ENCODE assay signal across 1 cellular context in the genomic region with DNA sequence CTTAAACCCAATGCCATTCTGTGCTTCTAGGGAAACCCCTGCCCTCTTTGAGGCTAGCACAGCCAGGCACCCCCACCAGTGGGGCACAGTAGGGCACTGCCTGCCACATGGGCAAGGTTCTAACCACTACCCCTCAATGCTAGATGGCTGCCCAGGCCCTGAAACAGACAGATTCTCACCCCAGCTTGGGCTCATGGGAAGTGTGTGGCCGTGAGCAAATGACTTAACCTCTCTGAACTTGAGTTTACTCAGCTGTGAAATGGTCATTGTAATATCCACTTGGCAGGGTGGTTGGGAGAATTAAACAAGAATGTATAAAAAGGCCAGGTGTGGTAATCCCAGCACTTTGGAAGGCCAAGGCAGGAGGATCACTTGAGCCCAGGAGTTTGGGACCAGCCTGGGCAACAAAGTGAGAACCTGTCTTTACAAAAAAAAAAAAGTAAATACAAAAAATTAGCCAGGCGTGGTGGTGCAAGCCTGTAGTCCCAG.
TF ChIP-seq lines count a peak whose summit lies in the region.

No MANE protein-coding gene starts in this region.

TF ChIP-seq in IMR-90, 13 proteins besides CTCF, POLR2A, EP300 and RAD21:
- TF ChIP-seq NFE2L2 (IDR thresholded peaks at IDR 0.05; ENCODE audit: low read depth, low read length) (no peak), MAFK (IDR thresholded peaks at IDR 0.05; ENCODE audit: low read depth, low read length) (no peak), RCOR1 (IDR thresholded peaks at IDR 0.05; ENCODE audit: insufficient replicate concordance, low read length) (no peak), RFX5 (IDR thresholded peaks at IDR 0.05; ENCODE audit: low read depth, low read length) (no peak), SMC3 (IDR thresholded peaks at IDR 0.05; ENCODE audit: low read depth, low read length) (no peak), BHLHE40 (IDR thresholded peaks at IDR 0.05; ENCODE audit: low read depth, low read length) (no peak), CEBPB (IDR thresholded peaks at IDR 0.05; ENCODE audit: low read depth, low read length) (no peak), MXI1 (IDR thresholded peaks at IDR 0.05; ENCODE audit: borderline replicate concordance, low read depth, low read length) (no peak), CHD1 (IDR thresholded peaks at IDR 0.05; ENCODE audit: low read depth, low read length) (no peak), ELK1 (IDR thresholded peaks at IDR 0.05; ENCODE audit: borderline replicate concordance, low read depth, low read length) (no peak), FOS (IDR thresholded peaks at IDR 0.05; ENCODE audit: low read depth, low read length) (no peak), MAZ (IDR thresholded peaks at IDR 0.05; ENCODE audit: borderline replicate concordance, low read depth, low read length) (no peak), USF2 (IDR thresholded peaks at IDR 0.05; ENCODE audit: low read depth, low read length) (no peak)
